ENCODE assay signal across 18 cellular contexts in genomic region chr19:27762933-27763332, GRCh38.
DNase-seq lines count a peak whose midpoint lies in the region; ATAC-seq and TF ChIP-seq lines count a peak whose summit lies in the region.
"Had no signal": no experiment of that assay in that cellular context is flagged by ENCODE, and none has a peak within 500 bp of the region (broad histone marks: within the 10 kb centered on the region; RNA-seq: fewer than 3 reads in every experiment).

No MANE protein-coding gene starts in this region.

- no peak overlapping the region for H3K27ac Mint-ChIP-seq in osteocyte (ENCODE audit: unreplicated experiment)
- H3K27ac Mint-ChIP-seq in CD8-positive, alpha-beta T cell = no peak overlapping the region
- H3K27ac Mint-ChIP-seq: CD4-positive, alpha-beta T cell; GM23338 had no signal

- peaks cover 0 to 16% of the 10 kb centered on the region in 2 donors for H3K4me1 ChIP-seq in right atrium auricular region
- H3K4me1 ChIP-seq in CD8-positive, alpha-beta T cell (ENCODE audit: insufficient read depth, low read length) = no peaks in the 10 kb centered on the region
- H3K4me1 ChIP-seq: A549 had no signal

- H3K4me3 ChIP-seq in right atrium auricular region = no peak overlapping the region
- H3K4me3 ChIP-seq in CD8-positive, alpha-beta T cell (ENCODE audit: low read depth, low read length) = no peak overlapping the region
- H3K4me3 ChIP-seq: A549, GM23338 had no signal

- H3K27ac ChIP-seq in right atrium auricular region = no peak overlapping the region
- H3K27ac ChIP-seq in CD8-positive, alpha-beta T cell (ENCODE audit: low read depth, low read length) = no peak overlapping the region
- H3K27ac ChIP-seq: 22Rv1, A549, C4-2B had no signal

- TF ChIP-seq CTCF in right atrium auricular region (IDR thresholded peaks at IDR 0.05) (no peak), osteocyte (IDR thresholded peaks at IDR 0.05) (no peak)
- TF ChIP-seq CTCF in CD8-positive, alpha-beta T cell (IDR thresholded peaks at IDR 0.05) = no peak

- no peaks in the 10 kb centered on the region for H3K27me3 Mint-ChIP-seq in osteocyte (ENCODE audit: unreplicated experiment)
- no peaks in the 10 kb centered on the region for H3K27me3 Mint-ChIP-seq in CD8-positive, alpha-beta T cell (ENCODE audit: low read depth)
- H3K27me3 Mint-ChIP-seq: CD4-positive, alpha-beta T cell had no signal

- peaks cover 38% of the 10 kb centered on the region for H3K36me3 Mint-ChIP-seq in osteocyte (ENCODE audit: unreplicated experiment)
- H3K36me3 Mint-ChIP-seq in CD8-positive, alpha-beta T cell = no peaks in the 10 kb centered on the region

- H3K27me3 ChIP-seq in right atrium auricular region = no peaks in the 10 kb centered on the region
- H3K27me3 ChIP-seq in CD8-positive, alpha-beta T cell (ENCODE audit: insufficient read depth, low read length) = no peaks in the 10 kb centered on the region

- H3K4me1 Mint-ChIP-seq in osteocyte (ENCODE audit: unreplicated experiment) = no peaks in the 10 kb centered on the region
- no peaks in the 10 kb centered on the region for H3K4me1 Mint-ChIP-seq in CD8-positive, alpha-beta T cell (ENCODE audit: low read depth)

- intact Hi-C loops in left ventricle myocardium superior (cut with micrococcal nuclease) = no loop called here
- intact Hi-C loops in CD8-positive, alpha-beta T cell (cut with DNase I, micrococcal nuclease) = no loop called here

- CTCF ChIA-PET in CD8-positive, alpha-beta T cell (lab: Charles Lee) = no interaction called here

- POLR2A ChIA-PET in CD8-positive, alpha-beta T cell (lab: Charles Lee) = no interaction called here

- peaks cover 93% of the 10 kb centered on the region for H3K9me3 Mint-ChIP-seq in osteocyte (ENCODE audit: unreplicated experiment)
- H3K9me3 Mint-ChIP-seq in CD8-positive, alpha-beta T cell = peaks cover 61% of the 10 kb centered on the region

- no peak overlapping the region for H3K4me3 Mint-ChIP-seq in osteocyte (ENCODE audit: unreplicated experiment)
- no peak overlapping the region for H3K4me3 Mint-ChIP-seq in CD8-positive, alpha-beta T cell
- H3K4me3 Mint-ChIP-seq: CD4-positive, alpha-beta T cell; GM23338 had no signal

- no peaks in the 10 kb centered on the region for H3K36me3 ChIP-seq in right atrium auricular region
- H3K36me3 ChIP-seq in CD8-positive, alpha-beta T cell (ENCODE audit: insufficient read depth, low read length) = no peaks in the 10 kb centered on the region

- ATAC-seq in left ventricle myocardium superior = peak; percentile 47
- no peak for ATAC-seq in CD8-positive, alpha-beta T cell
- ATAC-seq: A549, GM23338 had no signal

- no peaks in the 10 kb centered on the region for H3K9me3 ChIP-seq in right atrium auricular region
- peaks cover 10% of the 10 kb centered on the region for H3K9me3 ChIP-seq in CD8-positive, alpha-beta T cell (ENCODE audit: low read length)

- peak; percentile 7 for DNase-seq in activated CD8-positive, alpha-beta memory T cell treated with anti-CD3 and anti-CD28 coated beads for 24 hours
- DNase-seq in activated CD8-positive, alpha-beta memory T cell treated with anti-CD3 and anti-CD28 coated beads, Interleukin-2, amount 50 U/mL, for 48 hours = no peak
- DNase-seq in left ventricle myocardium superior (no peak), right atrium auricular region (ENCODE audit: low spot score) (no peak), osteocyte (ENCODE audit: extremely low spot score, unreplicated experiment) (peak; percentile 57), NCI-H1105 (lab: John Stamatoyannopoulos, UW) (no peak), NCI-H526 treated with DMSO at 0.1 percent for 48 hours (lab: John Stamatoyannopoulos, UW) (no peak)
- DNase-seq in CD8-positive, alpha-beta T cell = no peak
- DNase-seq: AML-193; CD4-positive, alpha-beta T cell; DMS153; DMS79; GF-D8; HCEC 1CT had no signal

Comparison
In these comparisons a context has a peak if more than half of its experiments do, and no peak if none do; other contexts are left out.
1. DNase-seq: peak in activated CD8-positive, alpha-beta memory T cell treated with anti-CD3 and anti-CD28 coated beads for 24 hours (single experiment) and osteocyte (single experiment); none in activated CD8-positive, alpha-beta memory T cell treated with anti-CD3 and anti-CD28 coated beads, Interleukin-2, amount 50 U/mL, for 48 hours (single experiment), left ventricle myocardium superior (single experiment), right atrium auricular region (single experiment), NCI-H1105 (single experiment), CD8-positive, alpha-beta T cell (0 of 7) and NCI-H526 treated with DMSO at 0.1 percent for 48 hours (single experiment).